Comparison of ENCODE assay signal across 32 cellular contexts in genomic region chr19:43769256-43769655, GRCh38. TPM values are rescaled to one million over a fixed set of nuclear protein-coding genes. Genes with fewer than 3 reads are reported as not detected.
DNase-seq lines count a peak whose midpoint lies in the region; ATAC-seq and TF ChIP-seq lines count a peak whose summit lies in the region.
"Had no signal": no experiment of that assay in that cellular context is flagged by ENCODE, and none has a peak within 500 bp of the region (broad histone marks: within the 10 kb centered on the region; RNA-seq: fewer than 3 reads in every experiment).

No MANE protein-coding gene starts in this region.

- H2AK5ac ChIP-seq in neuronal stem cell (ENCODE audit: low read depth, low read length), result peak overlapping the region; percentile 47

- no TSS peak for BruUV-seq in Caco-2 (replicated peaks; lab: Mats Ljungman, UMichigan)

- H3K9me3 ChIP-seq in BLaER1 treated with 17β-estradiol and CSF1 and Interleukin-3, amounts not matched to agents 10 nM and 100 nM (replicated peaks in 1 of 11), result no peaks in the 10 kb centered on the region
- no peaks in the 10 kb centered on the region for H3K9me3 ChIP-seq in Caco-2
- H3K9me3 ChIP-seq in neuronal stem cell (replicated peaks in 1 of 2; ENCODE audit: control insufficient read depth in 2 of 2, insufficient read depth in 1 of 2, low read depth in 1 of 2, low read length in 2 of 2), result peaks cover 2 to 5% of the 10 kb centered on the region in 2 donors
- H3K9me3 ChIP-seq: mucosa of descending colon, tibial artery had no signal

- peak overlapping the region in 7 of 11 experiments; percentile 8 to 55 (median 27); a peak in 4 of 22 replicates for H3K9ac ChIP-seq in BLaER1 treated with 17β-estradiol and CSF1 and Interleukin-3, amounts not matched to agents 10 nM and 100 nM
- no peak overlapping the region for H3K9ac ChIP-seq in neuronal stem cell (ENCODE audit: low read depth, low read length, poor library complexity)

- TF ChIP-seq CTCF in Caco-2 (IDR thresholded peaks at IDR 0.05; ENCODE audit: insufficient read depth in 1 of 2, low read depth in 1 of 2, low read length in 1 of 2, severe bottlenecking in 1 of 2, unreplicated experiment in 1 of 2), result no peak

- ATAC-seq in activated naive CD8-positive, alpha-beta T cell treated with anti-CD3 and anti-CD28 coated beads, Interleukin-2, amount 50 U/mL, for 24 hours, result no peak
- ATAC-seq in HG03039 (IDR thresholded peaks at IDR 0.05; ENCODE audit: unreplicated experiment), result no peak
- ATAC-seq: activated naive CD4-positive, alpha-beta T cell treated with anti-CD3 and anti-CD28 coated beads, Interleukin-2, amount 50 U/mL, for 72 hours; GM23338; right cardiac atrium had no signal

- H3K36me3 ChIP-seq in BLaER1 treated with 17β-estradiol and CSF1 and Interleukin-3, amounts not matched to agents 10 nM and 100 nM, result peaks cover 67 to 83% (median 77%) of the 10 kb centered on the region in 11 experiments
- peaks cover 1% of the 10 kb centered on the region; the same call in 1 of the 2 replicates for H3K36me3 ChIP-seq in Caco-2 (ENCODE audit: control insufficient read depth, insufficient read depth, low read length)
- H3K36me3 ChIP-seq in neuronal stem cell (replicated peaks in 1 of 2; ENCODE audit: control insufficient read depth in 2 of 2, insufficient read depth in 2 of 2, low read length in 2 of 2), result no peaks in the 10 kb centered on the region
- H3K36me3 ChIP-seq: WERI-Rb-1 had no signal

- peak overlapping the region; percentile 12 for H3K23ac ChIP-seq in neuronal stem cell (ENCODE audit: low read depth, low read length, poor library complexity)

- H3K14ac ChIP-seq in neuronal stem cell (ENCODE audit: low read length), result no peak overlapping the region

- no peak overlapping the region for H4K8ac ChIP-seq in neuronal stem cell (ENCODE audit: low read depth, low read length)

- peak overlapping the region in 8 of 11 experiments; percentile 91 to 97 (median 92); a peak in 14 of 22 replicates for H3K4me2 ChIP-seq in BLaER1 treated with 17β-estradiol and CSF1 and Interleukin-3, amounts not matched to agents 10 nM and 100 nM
- no peak overlapping the region for H3K4me2 ChIP-seq in neuronal stem cell (ENCODE audit: insufficient read depth, low read length, poor library complexity, severe bottlenecking)
- H3K4me2 ChIP-seq: GM23338, smooth muscle cell had no signal

- peaks cover 5% of the 10 kb centered on the region for H3K36me3 Mint-ChIP-seq in Caco-2 (ENCODE audit: insufficient read depth, unreplicated experiment)
- H3K36me3 Mint-ChIP-seq in activated naive CD8-positive, alpha-beta T cell treated with anti-CD3 and anti-CD28 coated beads, Interleukin-2, amount 50 U/mL, for 24 hours (ENCODE audit: low read depth), result peaks cover 73% of the 10 kb centered on the region

- H2BK5ac ChIP-seq in neuronal stem cell (ENCODE audit: low read length), result no peak overlapping the region

- no peaks in the 10 kb centered on the region for H3K79me1 ChIP-seq in neuronal stem cell (ENCODE audit: low read depth, low read length)

- H2BK12ac ChIP-seq in neuronal stem cell (ENCODE audit: low read length), result no peak overlapping the region

- no peak overlapping the region for H2BK120ac ChIP-seq in neuronal stem cell (ENCODE audit: low read depth, low read length)

- no peak overlapping the region; a peak in 1 of 20 replicates for H3K4me3 ChIP-seq in BLaER1 treated with 17β-estradiol and CSF1 and Interleukin-3, amounts not matched to agents 10 nM and 100 nM
- no peak overlapping the region for H3K4me3 ChIP-seq in Caco-2 (ENCODE audit: low read depth, low read length)
- peak overlapping the region in 1 of 2 donors; percentile 39 for H3K4me3 ChIP-seq in neuronal stem cell (ENCODE audit: low read length in 2 of 2)
- H3K4me3 ChIP-seq: GM23338, mucosa of descending colon, smooth muscle cell, tibial artery had no signal

- POLR2A ChIA-PET in Caco-2 (lab: Charles Lee), result no interaction called here

- H3K4ac ChIP-seq in neuronal stem cell (ENCODE audit: low read length), result no peak overlapping the region

- no peak overlapping the region for H3K18ac ChIP-seq in neuronal stem cell (ENCODE audit: low read length)

- no peak overlapping the region for H2BK15ac ChIP-seq in neuronal stem cell (ENCODE audit: low read length)

- H3K27me3 Mint-ChIP-seq in Caco-2 (ENCODE audit: insufficient read depth, unreplicated experiment), result no peaks in the 10 kb centered on the region
- H3K27me3 Mint-ChIP-seq in activated naive CD8-positive, alpha-beta T cell treated with anti-CD3 and anti-CD28 coated beads, Interleukin-2, amount 50 U/mL, for 24 hours, result no peaks in the 10 kb centered on the region

- H4K20me1 ChIP-seq in BLaER1 treated with 17β-estradiol and CSF1 and Interleukin-3, amounts not matched to agents 10 nM and 100 nM, result peaks cover 0 to 40% (median 0%) of the 10 kb centered on the region in 11 experiments; a peak in 6 of 22 replicates

- no peak overlapping the region for H3K4me3 Mint-ChIP-seq in Caco-2 (ENCODE audit: unreplicated experiment)
- no peak overlapping the region for H3K4me3 Mint-ChIP-seq in activated naive CD8-positive, alpha-beta T cell treated with anti-CD3 and anti-CD28 coated beads, Interleukin-2, amount 50 U/mL, for 24 hours
- H3K4me3 Mint-ChIP-seq: GM23338, HFFc6 had no signal

- no peaks in the 10 kb centered on the region for H3K27me3 ChIP-seq in BLaER1 treated with 17β-estradiol and CSF1 and Interleukin-3, amounts not matched to agents 10 nM and 100 nM
- H3K27me3 ChIP-seq in Caco-2 (replicated peaks; ENCODE audit: control insufficient read depth, insufficient read depth, low read length) (no peaks in the 10 kb centered on the region), neuronal stem cell (ENCODE audit: control insufficient read depth in 3 of 3, insufficient read depth in 3 of 3, low read depth in 1 of 3, low read length in 3 of 3) (peaks cover 2 to 58% (median 28%) of the 10 kb centered on the region in 3 experiments)

- H3K4me1 ChIP-seq in BLaER1 treated with 17β-estradiol and CSF1 and Interleukin-3, amounts not matched to agents 10 nM and 100 nM, result peaks cover 51 to 100% (median 77%) of the 10 kb centered on the region in 10 experiments
- peaks cover 5% of the 10 kb centered on the region; the same call in 1 of the 2 replicates for H3K4me1 ChIP-seq in Caco-2
- peaks cover 4 to 8% of the 10 kb centered on the region in 2 donors for H3K4me1 ChIP-seq in neuronal stem cell (ENCODE audit: control insufficient read depth in 2 of 2, insufficient read depth in 1 of 2, low read depth in 1 of 2, low read length in 2 of 2)

- DNase-seq in Caco-2 (no peak), neuronal stem cell (ENCODE audit: low spot score) (no peak), H4 (ENCODE audit: low spot score) (no peak), hippocampal formation (lab: John Stamatoyannopoulos, UW) (no peak)
- no peak for DNase-seq in activated naive CD8-positive, alpha-beta T cell treated with anti-CD3 and anti-CD28 coated beads, Interleukin-2, amount 50 U/mL, for 24 hours
- DNase-seq: activated CD4-positive, alpha-beta T cell treated with anti-CD3 and anti-CD28 coated beads, Interleukin-2, amount 50 U/mL, for 1 hour; activated CD8-positive, alpha-beta memory T cell treated with anti-CD3 and anti-CD28 coated beads, Interleukin-2, amount 50 U/mL, for 4 hours; anterior cingulate cortex; Calu3; effector memory CD4-positive, alpha-beta T cell; HFFc6; hypothalamus; NCI-H1092; NCI-H1694; NCI-H446 treated with DMSO at 0.1 percent for 48 hours; NCI-H774; posterior cingulate gyrus; T-helper 9 cell; tibial artery; WERI-Rb-1 had no signal

- H4K91ac ChIP-seq in neuronal stem cell (ENCODE audit: low read depth, low read length, poor library complexity), result no peak overlapping the region

- H3K9me3 Mint-ChIP-seq in Caco-2 (ENCODE audit: unreplicated experiment), result no peaks in the 10 kb centered on the region
- no peaks in the 10 kb centered on the region for H3K9me3 Mint-ChIP-seq in activated naive CD8-positive, alpha-beta T cell treated with anti-CD3 and anti-CD28 coated beads, Interleukin-2, amount 50 U/mL, for 24 hours
- H3K9me3 Mint-ChIP-seq: activated naive CD4-positive, alpha-beta T cell treated with anti-CD3 and anti-CD28 coated beads, Interleukin-2, amount 50 U/mL, for 72 hours; GM23338; HFFc6 had no signal

- H3K27ac Mint-ChIP-seq in Caco-2 (ENCODE audit: unreplicated experiment), result peak overlapping the region; percentile 63
- peak overlapping the region; percentile 36 for H3K27ac Mint-ChIP-seq in activated naive CD8-positive, alpha-beta T cell treated with anti-CD3 and anti-CD28 coated beads, Interleukin-2, amount 50 U/mL, for 24 hours
- H3K27ac Mint-ChIP-seq: GM23338, HFFc6 had no signal

- no CpG with 5 or more reads among the region's 14 CpGs for WGBS in neuronal stem cell (ENCODE audit: extremely low coverage in 2 of 2, insufficient read length in 2 of 2, insufficient replicate concordance in 1 of 2), 2 donors

- CTCF ChIA-PET in Caco-2 (lab: Charles Lee), result interaction anchor here (1.1 kb wide), 1 partner anchor 250 kb away, joined by 3 read pairs; no protein-coding TSS in a partner anchor

- H3K4me1 Mint-ChIP-seq in Caco-2 (ENCODE audit: low read depth, unreplicated experiment), result peaks cover 19% of the 10 kb centered on the region
- peaks cover 49% of the 10 kb centered on the region for H3K4me1 Mint-ChIP-seq in activated naive CD8-positive, alpha-beta T cell treated with anti-CD3 and anti-CD28 coated beads, Interleukin-2, amount 50 U/mL, for 24 hours

- no peak overlapping the region for H2AFZ ChIP-seq in neuronal stem cell (ENCODE audit: low read length)
- H2AFZ ChIP-seq: GM23338 had no signal

- intact Hi-C loops in Caco-2 (cut with micrococcal nuclease; ENCODE audit: unreplicated experiment), result no loop called here

- H3K27ac ChIP-seq in BLaER1 treated with 17β-estradiol and CSF1 and Interleukin-3, amounts not matched to agents 10 nM and 100 nM, result peak overlapping the region in 5 of 11 experiments; percentile 25 to 90 (median 42); a peak in 7 of 22 replicates
- H3K27ac ChIP-seq in neuronal stem cell (replicated peaks; ENCODE audit: low read length), result no peak overlapping the region
- H3K27ac ChIP-seq: C4-2B, tibial artery, WERI-Rb-1 had no signal

RNA-seq across cellular contexts. Expression of gene KCNN4, which starts 11.5 kb away (rescaled TPM):
- total RNA-seq in Caco-2 (2022), result 3.0 and 4.0 TPM in 2 replicates
- polyA plus RNA-seq in neuronal stem cell (2013, experiment 1 of 2), result 0.20 TPM
- polyA plus RNA-seq in neuronal stem cell (2013, experiment 2 of 2), result 0.11 TPM
- 1.2 and 3.1 TPM in 2 replicates for total RNA-seq in H4 (2014; rRNA removed; shearing (Covaris generic))
- total RNA-seq: lung microvascular endothelial cell had no signal
- polyA plus RNA-seq: neural cell had no signal

RNA-seq across cellular contexts. Expression of gene SMG9, which starts 14.5 kb away (rescaled TPM):
- 87.6 and 98.8 TPM in 2 replicates for total RNA-seq in Caco-2 (2022)
- polyA plus RNA-seq in neuronal stem cell (2013, experiment 1 of 2), result 21.9 TPM
- polyA plus RNA-seq in neuronal stem cell (2013, experiment 2 of 2), result 20.9 TPM
- total RNA-seq in H4 (2014; rRNA removed; shearing (Covaris generic)), result 7.9 and 14.9 TPM in 2 replicates

RNA-seq across cellular contexts. Expression of gene LYPD5, which starts 33.0 kb away (rescaled TPM):
- 0.93 and 0.95 TPM in 2 replicates for total RNA-seq in Caco-2 (2022)
- polyA plus RNA-seq in neuronal stem cell (2013, experiment 1 of 2), result 0.03 TPM
- polyA plus RNA-seq in neuronal stem cell (2013, experiment 2 of 2), result 0.12 TPM
- 0.66 TPM in 1 of 2 replicates, not detected in the other for total RNA-seq in H4 (2014; rRNA removed; shearing (Covaris generic))
- polyA plus RNA-seq: neural cell had no signal

RNA-seq across cellular contexts. Expression of gene IRGC, which starts 53.4 kb away (rescaled TPM):
- total RNA-seq in Caco-2 (2022), result not detected in 2 replicates
- polyA plus RNA-seq in neuronal stem cell (2013, experiment 1 of 2), result not detected
- polyA plus RNA-seq in neuronal stem cell (2013, experiment 2 of 2), result not detected
- not detected in 2 replicates for total RNA-seq in H4 (2014; rRNA removed; shearing (Covaris generic))
- total RNA-seq: activated naive CD4-positive, alpha-beta T cell treated with anti-CD3 and anti-CD28 coated beads, Interleukin-2, amount 50 U/mL, for 72 hours; bronchial epithelial cell; Calu3; GM23338; HFFc6; HT1080; lung microvascular endothelial cell; mucosa of descending colon; right cardiac atrium; smooth muscle cell had no signal
- polyA plus RNA-seq: GM23338, right cardiac atrium, smooth muscle cell had no signal

RNA-seq across cellular contexts. Expression of gene ZNF283, which starts 57.9 kb away (rescaled TPM):
- total RNA-seq in Caco-2 (2022), result 12.0 and 14.7 TPM in 2 replicates
- polyA plus RNA-seq in neuronal stem cell (2013, experiment 1 of 2), result 4.2 TPM
- 4.7 TPM for polyA plus RNA-seq in neuronal stem cell (2013, experiment 2 of 2)
- 6.7 and 10.6 TPM in 2 replicates for total RNA-seq in H4 (2014; rRNA removed; shearing (Covaris generic))
